In the genomic region with DNA sequence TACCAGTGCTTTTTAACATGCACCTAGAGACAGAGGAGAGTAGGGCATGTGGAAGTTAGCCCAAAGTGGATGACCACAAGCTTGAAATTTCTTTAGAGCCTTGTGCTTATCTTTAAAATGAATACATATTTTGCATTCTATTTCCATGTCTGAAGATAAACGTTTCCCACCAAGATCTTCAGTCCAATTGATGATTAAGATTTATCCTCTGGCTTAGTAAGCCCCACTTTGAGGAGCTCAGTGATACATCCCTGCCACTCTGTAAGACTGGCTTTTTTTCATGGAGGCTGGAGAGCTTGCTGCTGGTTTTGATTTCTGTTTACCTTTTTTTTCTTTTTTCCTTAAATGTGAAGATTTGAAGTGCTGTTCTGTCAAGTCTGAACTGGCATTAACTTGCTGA, we compare ENCODE assay signal across 17 cellular contexts. TPM values are rescaled to one million over a fixed set of nuclear protein-coding genes. Genes with fewer than 3 reads are reported as not detected.
A peak's percentile ranks its signal among the peaks of the same experiment; 100 is the strongest.
DNase-seq lines count a peak whose midpoint lies in the region; ATAC-seq and TF ChIP-seq lines count a peak whose summit lies in the region.
"Had no signal": no experiment of that assay in that cellular context is flagged by ENCODE, and none has a peak within 500 bp of the region (broad histone marks: within the 10 kb centered on the region; RNA-seq: fewer than 3 reads in every experiment).

No MANE protein-coding gene starts in this region.

- H3K9me3 ChIP-seq in prostate gland (no peaks in the 10 kb centered on the region), uterus (no peaks in the 10 kb centered on the region)
- H3K9me3 ChIP-seq: upper lobe of left lung had no signal

- intact Hi-C loops in prostate gland (cut with DNase I) = no loop called here
- intact Hi-C loops in uterus (cut with DNase I; ENCODE audit: low total_unique reads) = no loop called here
- intact Hi-C loops in activated CD4-positive, alpha-beta T cell treated with anti-CD3 and anti-CD28 coated beads, Interleukin-2, amount 10 ng/mL, durations not matched to agents 24 days and 14 days (cut with micrococcal nuclease) = no loop called here
- intact Hi-C loops in cardiac septum (cut with DNase I) = no loop called here

- ATAC-seq in HG03108 (IDR thresholded peaks at IDR 0.05; ENCODE audit: unreplicated experiment) = no peak

- no peaks in the 10 kb centered on the region for H3K9me3 Mint-ChIP-seq in activated CD4-positive, alpha-beta T cell treated with anti-CD3 and anti-CD28 coated beads, Interleukin-2, amount 10 ng/mL, durations not matched to agents 24 days and 14 days

- no peak for TF ChIP-seq CTCF in prostate gland (IDR thresholded peaks at IDR 0.05)
- no peak for TF ChIP-seq CTCF in uterus (IDR thresholded peaks at IDR 0.05)

- H3K27ac ChIP-seq in prostate gland = peak overlapping the region; percentile 56 to 74
- peak overlapping the region; percentile 93 to 95 for H3K27ac ChIP-seq in uterus

- H3K27ac Mint-ChIP-seq in activated CD4-positive, alpha-beta T cell treated with anti-CD3 and anti-CD28 coated beads, Interleukin-2, amount 10 ng/mL, durations not matched to agents 24 days and 14 days = no peak overlapping the region

- H3K4me3 ChIP-seq in prostate gland = no peak overlapping the region
- H3K4me3 ChIP-seq in uterus = peak overlapping the region in 1 of 2 donors; percentile 12
- H3K4me3 ChIP-seq: upper lobe of left lung had no signal

- H3K36me3 ChIP-seq in prostate gland = no peaks in the 10 kb centered on the region
- H3K36me3 ChIP-seq in uterus = no peaks in the 10 kb centered on the region

- H3K27me3 Mint-ChIP-seq in activated CD4-positive, alpha-beta T cell treated with anti-CD3 and anti-CD28 coated beads, Interleukin-2, amount 10 ng/mL, durations not matched to agents 24 days and 14 days = no peaks in the 10 kb centered on the region

- H3K4me1 ChIP-seq in prostate gland (replicated peaks) (peaks cover 5% of the 10 kb centered on the region), uterus (peaks cover 7 to 42% of the 10 kb centered on the region in 2 donors)
- H3K4me1 ChIP-seq: upper lobe of left lung had no signal

- DNase-seq in amniotic epithelial cell (ENCODE audit: low read depth) = peak; percentile 87
- DNase-seq in fibroblast of peridontal ligament (ENCODE audit: extremely low read depth) = peak; percentile 27
- no peak for DNase-seq in prostate gland (ENCODE audit: low spot score)
- no peak for DNase-seq in uterus
- no peak for DNase-seq in activated CD4-positive, alpha-beta T cell treated with anti-CD3 and anti-CD28 coated beads, Interleukin-2, amount 10 ng/mL, durations not matched to agents 24 days and 14 days
- DNase-seq in medulla oblongata (ENCODE audit: extremely low spot score) = no peak
- DNase-seq in cardiac septum (ENCODE audit: low spot score) = no peak
- DNase-seq: activated CD4-positive, CD25-positive, alpha-beta regulatory T cell; activated CD8-positive, alpha-beta memory T cell treated with anti-CD3 and anti-CD28 coated beads for 24 hours; DMS 273 treated with DMSO at 0.1 percent for 48 hours; effector CD8-positive, alpha-beta T cell; NCI-H187; Right ventricle myocardium superior; T-helper 2 cell; upper lobe of left lung had no signal

- WGBS in prostate gland = 11% methylated on average over 1 of the region's 1 CpG

- no peak overlapping the region for H3K4me3 Mint-ChIP-seq in activated CD4-positive, alpha-beta T cell treated with anti-CD3 and anti-CD28 coated beads, Interleukin-2, amount 10 ng/mL, durations not matched to agents 24 days and 14 days

- peaks cover 1% of the 10 kb centered on the region for H3K4me1 Mint-ChIP-seq in activated CD4-positive, alpha-beta T cell treated with anti-CD3 and anti-CD28 coated beads, Interleukin-2, amount 10 ng/mL, durations not matched to agents 24 days and 14 days

- H3K27me3 ChIP-seq in prostate gland (replicated peaks; ENCODE audit: insufficient read depth) (no peaks in the 10 kb centered on the region), uterus (no peaks in the 10 kb centered on the region)
- H3K27me3 ChIP-seq: upper lobe of left lung had no signal

- TF ChIP-seq POLR2A in prostate gland (IDR thresholded peaks at IDR 0.05) = no peak
- no peak for TF ChIP-seq POLR2A in uterus (IDR thresholded peaks at IDR 0.05)

- H3K36me3 Mint-ChIP-seq in activated CD4-positive, alpha-beta T cell treated with anti-CD3 and anti-CD28 coated beads, Interleukin-2, amount 10 ng/mL, durations not matched to agents 24 days and 14 days (ENCODE audit: low read depth) = peaks cover 9% of the 10 kb centered on the region

RNA-seq across cellular contexts. Expression of a gene that starts 54.1 kb away (rescaled TPM):
- total RNA-seq in prostate gland (10 to 100 TPM; 32.1 to 34.4 TPM), uterus (10 to 100 TPM; 34.0 to 91.5 (median 58.8) TPM), cardiac septum (33.4 TPM)
- total RNA-seq in activated CD4-positive, alpha-beta T cell treated with anti-CD3 and anti-CD28 coated beads, Interleukin-2, amount 10 ng/mL, durations not matched to agents 24 days and 14 days = 9.2 and 10.8 TPM in 2 replicates
- total RNA-seq: NCI-H460 had no signal

Comparison
In these comparisons a context has a peak if more than half of its experiments do, and no peak if none do; other contexts are left out.
1. DNase-seq: peak in amniotic epithelial cell (single experiment) and fibroblast of peridontal ligament (single experiment); none in prostate gland (single experiment), uterus (0 of 2), activated CD4-positive, alpha-beta T cell treated with anti-CD3 and anti-CD28 coated beads, Interleukin-2, amount 10 ng/mL, durations not matched to agents 24 days and 14 days (single experiment), medulla oblongata (single experiment) and cardiac septum (single experiment).